In the genomic region with DNA sequence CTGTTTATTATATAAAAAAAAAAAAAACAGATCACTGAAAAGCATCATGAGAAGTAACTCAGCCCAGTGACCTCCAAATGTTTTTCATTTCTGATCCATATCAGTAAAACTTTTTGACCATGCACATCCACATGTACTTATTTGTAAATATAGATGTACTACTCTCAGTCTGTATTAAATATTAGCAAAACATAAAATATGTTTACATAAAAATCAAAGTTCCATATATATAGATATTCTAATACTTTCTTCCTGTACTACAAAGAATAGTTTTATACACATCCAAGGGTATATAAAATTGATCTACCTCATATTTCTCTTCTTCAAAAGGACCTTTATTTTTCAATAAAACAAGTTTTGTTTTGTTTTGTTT, we compare ENCODE assay signal across 13 cellular contexts.
DNase-seq lines count a peak whose midpoint lies in the region; ATAC-seq, FAIRE-seq and TF ChIP-seq lines count a peak whose summit lies in the region.
"Had no signal": no experiment of that assay in that cellular context is flagged by ENCODE, and none has a peak within 500 bp of the region (broad histone marks: within the 10 kb centered on the region; RNA-seq: fewer than 3 reads in every experiment).

No MANE protein-coding gene starts in this region.

- POLR2A ChIA-PET in activated CD4-positive, alpha-beta memory T cell treated with anti-CD3 and anti-CD28 coated beads for 36 hours (lab: Charles Lee), result interaction anchor here (1.0 to 1.6 kb wide), 6 partner anchors 34 to 232 kb away, joined by 3 to 8 read pairs (median 4); no protein-coding TSS in a partner anchor

- H3K27ac ChIP-seq in keratinocyte (ENCODE audit: control insufficient read depth, insufficient read depth, low read length), result peak overlapping the region; percentile 41
- H3K27ac ChIP-seq in tibial artery, result peak overlapping the region; percentile 57 to 80
- H3K27ac ChIP-seq in testis, result peak overlapping the region in 1 of 2 donors; percentile 86
- no peak overlapping the region for H3K27ac ChIP-seq in prostate gland

- FAIRE-seq in keratinocyte (lab: Jason Lieb, UNC), result no peak

- TF ChIP-seq CTCF in keratinocyte (optimal IDR thresholded peaks at IDR 0.05 in 1 of 3, IDR thresholded peaks at IDR 0.05 in 1 of 3, conservative IDR thresholded peaks at IDR 0.05 in 1 of 3; ENCODE audit: extremely low read depth in 1 of 3, insufficient read depth in 2 of 3, low read length in 3 of 3), result no peak
- TF ChIP-seq CTCF in tibial artery (IDR thresholded peaks at IDR 0.05), result no peak
- no peak for TF ChIP-seq CTCF in testis (IDR thresholded peaks at IDR 0.05)
- TF ChIP-seq CTCF in prostate gland (IDR thresholded peaks at IDR 0.05), result peak in 1 of 4 experiments; percentile 1

- no peaks in the 10 kb centered on the region for H3K79me2 ChIP-seq in keratinocyte (ENCODE audit: control insufficient read depth, insufficient read depth, low read length)

- no peaks in the 10 kb centered on the region for H3K27me3 Mint-ChIP-seq in activated T-cell treated with anti-CD3 and anti-CD28 coated beads, Interleukin-2, amount 50 U/mL, for 24 hours
- H3K27me3 Mint-ChIP-seq in activated T-cell treated with anti-CD3 and anti-CD28 coated beads, Interleukin-2, amount 50 U/mL, for 4 hours (ENCODE audit: low read depth), result no peaks in the 10 kb centered on the region
- H3K27me3 Mint-ChIP-seq in activated CD4-positive, alpha-beta memory T cell treated with anti-CD3 and anti-CD28 coated beads for 36 hours, result peaks cover 2% of the 10 kb centered on the region
- H3K27me3 Mint-ChIP-seq: activated naive CD4-positive, alpha-beta T cell treated with anti-CD3 and anti-CD28 coated beads, Interleukin-2, amount 50 U/mL, for 24 hours had no signal

- peak overlapping the region; percentile 90 for H3K27ac Mint-ChIP-seq in activated T-cell treated with anti-CD3 and anti-CD28 coated beads, Interleukin-2, amount 50 U/mL, for 24 hours
- peak overlapping the region; percentile 94 for H3K27ac Mint-ChIP-seq in activated CD4-positive, alpha-beta memory T cell treated with anti-CD3 and anti-CD28 coated beads for 36 hours

- no peaks in the 10 kb centered on the region for H3K9me3 Mint-ChIP-seq in activated T-cell treated with anti-CD3 and anti-CD28 coated beads, Interleukin-2, amount 50 U/mL, for 24 hours
- no peaks in the 10 kb centered on the region for H3K9me3 Mint-ChIP-seq in activated T-cell treated with anti-CD3 and anti-CD28 coated beads, Interleukin-2, amount 50 U/mL, for 4 hours
- H3K9me3 Mint-ChIP-seq in activated CD4-positive, alpha-beta memory T cell treated with anti-CD3 and anti-CD28 coated beads for 36 hours, result no peaks in the 10 kb centered on the region
- H3K9me3 Mint-ChIP-seq: activated naive CD4-positive, alpha-beta T cell treated with anti-CD3 and anti-CD28 coated beads, Interleukin-2, amount 50 U/mL, for 24 hours had no signal

- H3K4me1 ChIP-seq in keratinocyte (ENCODE audit: control insufficient read depth, extremely low read depth, insufficient read depth, low read length) (peaks cover 17% of the 10 kb centered on the region), tibial artery (peaks cover 0 to 50% (median 19%) of the 10 kb centered on the region in 4 donors), testis (peaks cover 14% of the 10 kb centered on the region), prostate gland (replicated peaks) (no peaks in the 10 kb centered on the region)

- H3K4me3 ChIP-seq in keratinocyte (ENCODE audit: control insufficient read depth in 2 of 3, extremely low read depth in 1 of 3, insufficient read depth in 2 of 3, low read depth in 1 of 3, low read length in 3 of 3) (peak overlapping the region in 1 of 3 experiments; percentile 32), tibial artery (peak overlapping the region in 1 of 2 donors; percentile 24), testis (no peak overlapping the region), prostate gland (no peak overlapping the region)
- H3K4me3 ChIP-seq: skin epidermis, transverse colon had no signal

- H2AFZ ChIP-seq in keratinocyte (ENCODE audit: control insufficient read depth, low read length), result no peak overlapping the region

- no peaks in the 10 kb centered on the region for H3K9me3 ChIP-seq in keratinocyte (ENCODE audit: control insufficient read depth, low read depth, low read length)
- H3K9me3 ChIP-seq in tibial artery, result no peaks in the 10 kb centered on the region
- H3K9me3 ChIP-seq in testis, result no peaks in the 10 kb centered on the region
- H3K9me3 ChIP-seq in prostate gland, result no peaks in the 10 kb centered on the region
- H3K9me3 ChIP-seq: transverse colon had no signal

- no peaks in the 10 kb centered on the region for H3K36me3 Mint-ChIP-seq in activated T-cell treated with anti-CD3 and anti-CD28 coated beads, Interleukin-2, amount 50 U/mL, for 24 hours (ENCODE audit: low read depth)
- H3K36me3 Mint-ChIP-seq in activated T-cell treated with anti-CD3 and anti-CD28 coated beads, Interleukin-2, amount 50 U/mL, for 4 hours (ENCODE audit: insufficient read depth), result no peaks in the 10 kb centered on the region
- H3K36me3 Mint-ChIP-seq in activated CD4-positive, alpha-beta memory T cell treated with anti-CD3 and anti-CD28 coated beads for 36 hours, result no peaks in the 10 kb centered on the region
- H3K36me3 Mint-ChIP-seq: activated naive CD4-positive, alpha-beta T cell treated with anti-CD3 and anti-CD28 coated beads, Interleukin-2, amount 50 U/mL, for 24 hours had no signal

- intact Hi-C loops in activated CD4-positive, alpha-beta memory T cell treated with anti-CD3 and anti-CD28 coated beads for 36 hours (cut with micrococcal nuclease), result loop anchor here (1.0 to 2.0 kb wide), 10 partner anchors 34 to 346 kb away; no protein-coding TSS in a partner anchor
- intact Hi-C loops in tibial artery (cut with DNase I; ENCODE audit: low total_unique reads), result loop anchor here (10.0 kb wide), 1 partner anchor 483 kb away; no protein-coding TSS in a partner anchor
- intact Hi-C loops in testis (cut with DNase I; ENCODE audit: low total_unique reads), result no loop called here
- intact Hi-C loops in prostate gland (cut with DNase I), result loop anchor here (5.0 to 10.0 kb wide), 2 partner anchors 113 to 145 kb away; no protein-coding TSS in a partner anchor

- no peak overlapping the region for H3K9ac ChIP-seq in keratinocyte (ENCODE audit: control insufficient read depth, extremely low read depth, insufficient read depth, low read length)

- H3K27me3 ChIP-seq in keratinocyte (ENCODE audit: control insufficient read depth, extremely low read depth, insufficient read depth, low read length) (no peaks in the 10 kb centered on the region), tibial artery (no peaks in the 10 kb centered on the region), testis (no peaks in the 10 kb centered on the region), prostate gland (replicated peaks; ENCODE audit: insufficient read depth) (no peaks in the 10 kb centered on the region)
- H3K27me3 ChIP-seq: transverse colon had no signal

- DNase-seq in activated T-cell treated with anti-CD3 and anti-CD28 coated beads, Interleukin-2, amount 50 U/mL, for 24 hours, result no peak
- DNase-seq in activated T-cell treated with anti-CD3 and anti-CD28 coated beads, Interleukin-2, amount 50 U/mL, for 4 hours, result no peak
- no peak for DNase-seq in activated CD4-positive, alpha-beta memory T cell treated with anti-CD3 and anti-CD28 coated beads for 36 hours
- DNase-seq in keratinocyte (ENCODE audit: low read depth, low spot score) (no peak), tibial artery (no peak), testis (no peak), prostate gland (ENCODE audit: low spot score) (no peak)
- DNase-seq: NCI-H2081 treated with DMSO at 0.1 percent for 48 hours; NK-92 treated with Interleukin-12 subunit alpha and Interleukin-12 subunit beta, amount 100 ng/mL, for 24 hours had no signal

- H3K4me1 Mint-ChIP-seq in activated T-cell treated with anti-CD3 and anti-CD28 coated beads, Interleukin-2, amount 50 U/mL, for 24 hours (ENCODE audit: low read depth), result peaks cover 28% of the 10 kb centered on the region
- peaks cover 16% of the 10 kb centered on the region for H3K4me1 Mint-ChIP-seq in activated T-cell treated with anti-CD3 and anti-CD28 coated beads, Interleukin-2, amount 50 U/mL, for 4 hours (ENCODE audit: low read depth)
- H3K4me1 Mint-ChIP-seq in activated CD4-positive, alpha-beta memory T cell treated with anti-CD3 and anti-CD28 coated beads for 36 hours (ENCODE audit: low read depth), result peaks cover 38% of the 10 kb centered on the region

- TF ChIP-seq POLR2A in testis (IDR thresholded peaks at IDR 0.05) (no peak), prostate gland (IDR thresholded peaks at IDR 0.05) (no peak)

- peak overlapping the region; percentile 68 for H3K4me2 ChIP-seq in keratinocyte (ENCODE audit: control insufficient read depth, extremely low read depth, insufficient read depth, low read depth, low read length)

- H3K4me3 Mint-ChIP-seq in activated T-cell treated with anti-CD3 and anti-CD28 coated beads, Interleukin-2, amount 50 U/mL, for 24 hours, result peak overlapping the region; percentile 62
- no peak overlapping the region for H3K4me3 Mint-ChIP-seq in activated T-cell treated with anti-CD3 and anti-CD28 coated beads, Interleukin-2, amount 50 U/mL, for 4 hours
- no peak overlapping the region for H3K4me3 Mint-ChIP-seq in activated CD4-positive, alpha-beta memory T cell treated with anti-CD3 and anti-CD28 coated beads for 36 hours

- CTCF ChIA-PET in activated CD4-positive, alpha-beta memory T cell treated with anti-CD3 and anti-CD28 coated beads for 36 hours (lab: Charles Lee), result interaction anchor here (0.7 to 7.0 kb wide), 25 partner anchors 9 to 699 kb away, joined by 3 to 65 read pairs (median 6); no protein-coding TSS in a partner anchor

- no peaks in the 10 kb centered on the region for H3K9me1 ChIP-seq in keratinocyte (ENCODE audit: control insufficient read depth, extremely low read depth, insufficient read depth, low read length)

- H3K36me3 ChIP-seq in keratinocyte (ENCODE audit: control insufficient read depth in 2 of 2, extremely low read depth in 1 of 2, insufficient read depth in 2 of 2, low read length in 2 of 2), result no peaks in the 10 kb centered on the region
- no peaks in the 10 kb centered on the region for H3K36me3 ChIP-seq in tibial artery
- H3K36me3 ChIP-seq in testis (ENCODE audit: low read depth, missing control alignments), result no peaks in the 10 kb centered on the region
- no peaks in the 10 kb centered on the region for H3K36me3 ChIP-seq in prostate gland
- H3K36me3 ChIP-seq: transverse colon had no signal

- ATAC-seq in activated T-cell treated with anti-CD3 and anti-CD28 coated beads, Interleukin-2, amount 50 U/mL, for 4 hours, result no peak
- ATAC-seq in GM19455 (IDR thresholded peaks at IDR 0.05; ENCODE audit: unreplicated experiment), result no peak

- dilution Hi-C loops in keratinocyte (cut with MboI; ENCODE audit: extremely low pct_ligation_motif_present, low sequenced_read_pairs), result no loop called here

- H4K20me1 ChIP-seq in keratinocyte (ENCODE audit: control insufficient read depth, extremely low read depth, insufficient read depth, low read length), result no peaks in the 10 kb centered on the region

Comparison
In these comparisons a context has a peak if more than half of its experiments do, and no peak if none do; other contexts are left out.
1. H3K27ac ChIP-seq: peak in keratinocyte (single experiment) and tibial artery (2 of 2); none in prostate gland (0 of 2).